Comparison of ENCODE assay signal across 12 cellular contexts in the genomic region with DNA sequence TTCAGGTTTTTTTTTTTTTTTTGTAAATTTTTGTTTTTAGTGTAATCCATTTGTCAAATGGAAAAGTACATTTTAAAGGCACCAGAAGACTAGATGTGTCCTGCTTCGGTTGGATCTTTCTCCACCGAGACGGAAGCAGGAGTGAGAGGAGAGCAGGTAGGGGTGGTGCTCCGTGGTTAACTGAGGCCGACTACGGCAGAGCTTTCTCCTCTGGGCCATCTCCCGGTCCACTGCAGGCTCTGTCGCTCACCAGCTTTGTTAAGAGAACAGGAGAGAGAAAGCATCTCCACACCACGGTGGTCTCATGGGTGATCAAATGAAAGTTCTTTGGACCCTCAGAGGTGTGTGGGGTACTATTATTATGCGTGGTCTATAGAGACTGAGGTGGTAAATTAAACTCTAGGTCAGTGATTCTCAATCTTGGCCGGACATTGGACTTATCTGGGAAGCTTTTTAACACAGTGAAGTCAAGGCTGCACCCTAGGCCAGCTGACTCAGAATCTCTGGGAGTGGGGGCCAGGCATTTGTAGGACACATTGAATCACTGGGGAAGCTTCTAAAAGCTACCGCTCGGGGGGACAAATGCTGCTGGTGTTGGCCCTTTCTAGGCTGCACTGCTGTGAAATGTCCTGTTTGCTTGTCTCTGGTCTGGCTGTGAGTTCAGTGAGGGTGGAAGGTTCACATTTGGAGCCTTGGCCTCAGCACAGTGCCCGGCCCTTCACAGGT. TPM values are rescaled to one million over a fixed set of nuclear protein-coding genes. Genes with fewer than 3 reads are reported as not detected.
DNase-seq lines count a peak whose midpoint lies in the region; ATAC-seq and TF ChIP-seq lines count a peak whose summit lies in the region.
"Had no signal": no experiment of that assay in that cellular context is flagged by ENCODE, and none has a peak within 500 bp of the region (broad histone marks: within the 10 kb centered on the region; RNA-seq: fewer than 3 reads in every experiment).

No MANE protein-coding gene starts in this region.

- H3K27ac ChIP-seq in Peyer's patch: peak overlapping the region; percentile 26 to 82 (median 40)
- peak overlapping the region; percentile 92 for H3K27ac ChIP-seq in fibroblast of lung (ENCODE audit: insufficient read depth, low read length)
- peak overlapping the region; percentile 73 for H3K27ac ChIP-seq in muscle layer of duodenum (ENCODE audit: low read length)
- peak overlapping the region; percentile 83 for H3K27ac ChIP-seq in tibial artery
- H3K27ac ChIP-seq: WERI-Rb-1 had no signal

- H3K36me3 ChIP-seq in Peyer's patch: no peaks in the 10 kb centered on the region
- no peaks in the 10 kb centered on the region for H3K36me3 ChIP-seq in fibroblast of lung (ENCODE audit: control insufficient read depth, insufficient read depth, low read length)
- no peaks in the 10 kb centered on the region for H3K36me3 ChIP-seq in muscle layer of duodenum (ENCODE audit: control insufficient read depth in 1 of 2, insufficient read depth in 2 of 2, low read length in 2 of 2)
- H3K36me3 ChIP-seq in tibial artery: no peaks in the 10 kb centered on the region

- intact Hi-C loops in tibial artery (cut with DNase I; ENCODE audit: low total_unique reads): no loop called here

- no peaks in the 10 kb centered on the region for H3K79me2 ChIP-seq in fibroblast of lung (ENCODE audit: control insufficient read depth, insufficient read depth, low read length)

- no peaks in the 10 kb centered on the region for H3K27me3 ChIP-seq in Peyer's patch
- no peaks in the 10 kb centered on the region for H3K27me3 ChIP-seq in fibroblast of lung (ENCODE audit: control insufficient read depth, insufficient read depth, low read length)
- H3K27me3 ChIP-seq in muscle layer of duodenum (ENCODE audit: low read depth, low read length): no peaks in the 10 kb centered on the region
- H3K27me3 ChIP-seq in tibial artery: no peaks in the 10 kb centered on the region

- H2AFZ ChIP-seq in fibroblast of lung (ENCODE audit: low read length): no peak overlapping the region

- H3K4me3 ChIP-seq in Peyer's patch (no peak overlapping the region), fibroblast of lung (replicated peaks in 1 of 4; ENCODE audit: control extremely low read depth in 1 of 4, insufficient read depth in 1 of 4, low read depth in 3 of 4, low read length in 4 of 4) (no peak overlapping the region), muscle layer of duodenum (ENCODE audit: low read depth in 1 of 2, low read length in 2 of 2) (peak overlapping the region in 1 of 2 donors; percentile 38), tibial artery (no peak overlapping the region)

- no peak for TF ChIP-seq CTCF in Peyer's patch (IDR thresholded peaks at IDR 0.05)
- TF ChIP-seq CTCF in fibroblast of lung (conservative IDR thresholded peaks at IDR 0.05 in 1 of 2, IDR thresholded peaks at IDR 0.05 in 1 of 2; ENCODE audit: low read depth in 1 of 2, low read length in 2 of 2): no peak
- no peak for TF ChIP-seq CTCF in tibial artery (IDR thresholded peaks at IDR 0.05)

- ATAC-seq in HG02759 (IDR thresholded peaks at IDR 0.05; ENCODE audit: unreplicated experiment) (no peak), GM18870 (IDR thresholded peaks at IDR 0.05; ENCODE audit: unreplicated experiment) (no peak)

- peak overlapping the region; percentile 51 for H3K9ac ChIP-seq in fibroblast of lung (ENCODE audit: insufficient read depth, low read length)

- no peak for DNase-seq in Peyer's patch
- peak; percentile 47 to 78 for DNase-seq in fibroblast of lung (ENCODE audit: low read depth in 2 of 2)
- peak; percentile 60 to 74 for DNase-seq in tibial artery
- no peak for DNase-seq in retina
- no peak for DNase-seq in COLO668 (lab: John Stamatoyannopoulos, UW; ENCODE audit: unreplicated experiment)
- DNase-seq: DND-41; effector CD8-positive, alpha-beta T cell; WERI-Rb-1 had no signal

- H3K4me1 ChIP-seq in Peyer's patch: peaks cover 0 to 21% (median 0%) of the 10 kb centered on the region in 4 donors
- peaks cover 35% of the 10 kb centered on the region for H3K4me1 ChIP-seq in fibroblast of lung (ENCODE audit: control insufficient read depth, extremely low read depth, insufficient read depth, low read length)
- H3K4me1 ChIP-seq in muscle layer of duodenum (ENCODE audit: control insufficient read depth in 1 of 2, insufficient read depth in 2 of 2, low read length in 2 of 2): peaks cover 16 to 31% of the 10 kb centered on the region in 2 donors
- peaks cover 4 to 56% (median 35%) of the 10 kb centered on the region in 4 donors for H3K4me1 ChIP-seq in tibial artery

- H3K9me3 ChIP-seq in Peyer's patch: no peaks in the 10 kb centered on the region
- H3K9me3 ChIP-seq in fibroblast of lung (ENCODE audit: control insufficient read depth, insufficient read depth, low read depth, low read length): no peaks in the 10 kb centered on the region
- H3K9me3 ChIP-seq in muscle layer of duodenum (ENCODE audit: control insufficient read depth in 1 of 2, low read length in 2 of 2): no peaks in the 10 kb centered on the region
- H3K9me3 ChIP-seq in tibial artery: no peaks in the 10 kb centered on the region

- peak overlapping the region; percentile 33 for H3K4me2 ChIP-seq in fibroblast of lung (ENCODE audit: extremely low read depth, insufficient read depth, low read length)

- no peak for TF ChIP-seq POLR2A in Peyer's patch (IDR thresholded peaks at IDR 0.05)

- H4K20me1 ChIP-seq in fibroblast of lung (ENCODE audit: control insufficient read depth, extremely low read depth, insufficient read depth, low read length): no peaks in the 10 kb centered on the region

RNA-seq across cellular contexts. Expression of gene ABCA4, which starts 25.0 kb away (rescaled TPM):
- total RNA-seq in Peyer's patch: 1 to 10 TPM; 2.1 to 7.5 (median 5.0) TPM
- 0.26 and 0.33 TPM in 2 replicates for total RNA-seq in fibroblast of lung
- 0.02 and 0.07 TPM in 2 replicates for polyA plus RNA-seq in fibroblast of lung
- polyA plus RNA-seq in fibroblast of lung (2012): 0.01 and 0.22 TPM in 2 replicates
- 0.59 TPM in 1 of 2 replicates, not detected in the other for polyA minus RNA-seq in fibroblast of lung (ENCODE audit: low replicate concordance)
- polyA plus RNA-seq: IgD-negative memory B cell had no signal

Comparison
In these comparisons a context has a peak if more than half of its experiments do, and no peak if none do; other contexts are left out.
1. DNase-seq: peak in fibroblast of lung (2 of 2) and tibial artery (2 of 2); none in Peyer's patch (0 of 3), retina (single experiment) and COLO668 (single experiment).
2. H3K27ac ChIP-seq: peak in every context shown above with its lines; median percentile 92 in fibroblast of lung; 83 in tibial artery; 73 in muscle layer of duodenum; 40 in Peyer's patch.